17 cellular contexts compared by ENCODE assay signal in genomic region chr2:67782443-67782842, GRCh38.
DNase-seq lines count a peak whose midpoint lies in the region; ATAC-seq and TF ChIP-seq lines count a peak whose summit lies in the region.
"Had no signal": no experiment of that assay in that cellular context is flagged by ENCODE, and none has a peak within 500 bp of the region (broad histone marks: within the 10 kb centered on the region; RNA-seq: fewer than 3 reads in every experiment).

No MANE protein-coding gene starts in this region.

- H3K27ac ChIP-seq in sigmoid colon = peak overlapping the region in 3 of 4 donors; percentile 42 to 69 (median 55)

- H3K4me3 ChIP-seq in AG10803 (ENCODE audit: low read length) (no peak overlapping the region), foreskin fibroblast (ENCODE audit: low read depth in 1 of 2, low read length in 2 of 2) (no peak overlapping the region), sigmoid colon (no peak overlapping the region)
- H3K4me3 ChIP-seq: breast epithelium had no signal

- H3K27ac Mint-ChIP-seq in osteocyte (ENCODE audit: unreplicated experiment) = no peak overlapping the region
- H3K27ac Mint-ChIP-seq: activated B cell treated with CpG ODN at 0.5 μM for 24 hours; activated CD8-positive, alpha-beta memory T cell treated with anti-CD3 and anti-CD28 coated beads, Interleukin-2, amount 10 ng/mL, durations not matched to agents 7 days and 5 days; effector memory CD8-positive, alpha-beta T cell had no signal

- TF ChIP-seq EP300 in sigmoid colon (IDR thresholded peaks at IDR 0.05) = no peak

- peaks cover 20% of the 10 kb centered on the region for H3K4me1 Mint-ChIP-seq in osteocyte (ENCODE audit: unreplicated experiment)
- H3K4me1 Mint-ChIP-seq: activated B cell treated with CpG ODN at 0.5 μM for 24 hours; activated CD8-positive, alpha-beta memory T cell treated with anti-CD3 and anti-CD28 coated beads, Interleukin-2, amount 10 ng/mL, durations not matched to agents 7 days and 5 days had no signal

- DNase-seq in AG10803 (ENCODE audit: low read depth) (peak; percentile 16), MV-4-11 (lab: John Stamatoyannopoulos, UW) (peak; percentile 5), foreskin fibroblast (peak; percentile 58 to 63), sigmoid colon (peak; percentile 71), NCI-H524 treated with DMSO at 0.1 percent for 48 hours (lab: John Stamatoyannopoulos, UW) (no peak), osteocyte (ENCODE audit: extremely low spot score, unreplicated experiment) (no peak)
- DNase-seq in activated CD8-positive, alpha-beta memory T cell treated with anti-CD3 and anti-CD28 coated beads, Interleukin-2, amount 50 U/mL, for 4 hours = no peak
- DNase-seq: activated B cell treated with CpG ODN at 0.5 μM for 24 hours; activated CD8-positive, alpha-beta memory T cell treated with anti-CD3 and anti-CD28 coated beads, Interleukin-2, amount 10 ng/mL, durations not matched to agents 7 days and 5 days; activated naive CD4-positive, alpha-beta T cell; AML-193; effector memory CD8-positive, alpha-beta T cell; NCI-H2029; RPMI8226; T-helper 1 cell had no signal

- H3K4me1 ChIP-seq in sigmoid colon = peaks cover 0 to 30% (median 15%) of the 10 kb centered on the region in 4 donors
- H3K4me1 ChIP-seq: breast epithelium had no signal

- no peaks in the 10 kb centered on the region for H3K36me3 ChIP-seq in sigmoid colon
- H3K36me3 ChIP-seq: breast epithelium had no signal

- H3K27me3 ChIP-seq in sigmoid colon = no peaks in the 10 kb centered on the region
- H3K27me3 ChIP-seq: breast epithelium had no signal

- peaks cover 3% of the 10 kb centered on the region for H3K9me3 Mint-ChIP-seq in osteocyte (ENCODE audit: unreplicated experiment)
- H3K9me3 Mint-ChIP-seq: activated B cell treated with CpG ODN at 0.5 μM for 24 hours; effector memory CD8-positive, alpha-beta T cell had no signal

- intact Hi-C loops in sigmoid colon (cut with DNase I) = no loop called here

- TF ChIP-seq CTCF in AG10803 (conservative IDR thresholded peaks at IDR 0.05; ENCODE audit: low read length) (no peak), foreskin fibroblast (IDR thresholded peaks at IDR 0.05; ENCODE audit: low read depth, low read length) (no peak), sigmoid colon (IDR thresholded peaks at IDR 0.05) (no peak), osteocyte (IDR thresholded peaks at IDR 0.05) (no peak)

- H3K9me3 ChIP-seq in sigmoid colon = no peaks in the 10 kb centered on the region
- H3K9me3 ChIP-seq: breast epithelium had no signal

- ATAC-seq in GM18909 (IDR thresholded peaks at IDR 0.05; ENCODE audit: poor library complexity, unreplicated experiment) = no peak
- ATAC-seq: activated CD8-positive, alpha-beta memory T cell treated with anti-CD3 and anti-CD28 coated beads, Interleukin-2, amount 10 ng/mL, durations not matched to agents 7 days and 5 days; effector memory CD8-positive, alpha-beta T cell had no signal

- H3K36me3 Mint-ChIP-seq in osteocyte (ENCODE audit: unreplicated experiment) = no peaks in the 10 kb centered on the region
- H3K36me3 Mint-ChIP-seq: activated CD8-positive, alpha-beta memory T cell treated with anti-CD3 and anti-CD28 coated beads, Interleukin-2, amount 10 ng/mL, durations not matched to agents 7 days and 5 days had no signal

- WGBS in sigmoid colon, 2 donors = 56 to 57% methylated on average over 4 of the region's 4 CpGs

- no peak for TF ChIP-seq POLR2A in sigmoid colon (IDR thresholded peaks at IDR 0.05)

- H3K27me3 Mint-ChIP-seq in osteocyte (ENCODE audit: unreplicated experiment) = no peaks in the 10 kb centered on the region
- H3K27me3 Mint-ChIP-seq: activated CD8-positive, alpha-beta memory T cell treated with anti-CD3 and anti-CD28 coated beads, Interleukin-2, amount 10 ng/mL, durations not matched to agents 7 days and 5 days had no signal

- no peak overlapping the region for H3K4me3 Mint-ChIP-seq in osteocyte (ENCODE audit: unreplicated experiment)
- H3K4me3 Mint-ChIP-seq: activated B cell treated with CpG ODN at 0.5 μM for 24 hours; activated CD8-positive, alpha-beta memory T cell treated with anti-CD3 and anti-CD28 coated beads, Interleukin-2, amount 10 ng/mL, durations not matched to agents 7 days and 5 days; effector memory CD8-positive, alpha-beta T cell had no signal

Comparison
In these comparisons a context has a peak if more than half of its experiments do, and no peak if none do; other contexts are left out.
1. DNase-seq: peak in AG10803 (single experiment), MV-4-11 (single experiment), foreskin fibroblast (2 of 2) and sigmoid colon (single experiment); none in NCI-H524 treated with DMSO at 0.1 percent for 48 hours (single experiment), osteocyte (single experiment) and activated CD8-positive, alpha-beta memory T cell treated with anti-CD3 and anti-CD28 coated beads, Interleukin-2, amount 50 U/mL, for 4 hours (single experiment).